Comparison of ENCODE assay signal across 1 cellular context in the genomic region with DNA sequence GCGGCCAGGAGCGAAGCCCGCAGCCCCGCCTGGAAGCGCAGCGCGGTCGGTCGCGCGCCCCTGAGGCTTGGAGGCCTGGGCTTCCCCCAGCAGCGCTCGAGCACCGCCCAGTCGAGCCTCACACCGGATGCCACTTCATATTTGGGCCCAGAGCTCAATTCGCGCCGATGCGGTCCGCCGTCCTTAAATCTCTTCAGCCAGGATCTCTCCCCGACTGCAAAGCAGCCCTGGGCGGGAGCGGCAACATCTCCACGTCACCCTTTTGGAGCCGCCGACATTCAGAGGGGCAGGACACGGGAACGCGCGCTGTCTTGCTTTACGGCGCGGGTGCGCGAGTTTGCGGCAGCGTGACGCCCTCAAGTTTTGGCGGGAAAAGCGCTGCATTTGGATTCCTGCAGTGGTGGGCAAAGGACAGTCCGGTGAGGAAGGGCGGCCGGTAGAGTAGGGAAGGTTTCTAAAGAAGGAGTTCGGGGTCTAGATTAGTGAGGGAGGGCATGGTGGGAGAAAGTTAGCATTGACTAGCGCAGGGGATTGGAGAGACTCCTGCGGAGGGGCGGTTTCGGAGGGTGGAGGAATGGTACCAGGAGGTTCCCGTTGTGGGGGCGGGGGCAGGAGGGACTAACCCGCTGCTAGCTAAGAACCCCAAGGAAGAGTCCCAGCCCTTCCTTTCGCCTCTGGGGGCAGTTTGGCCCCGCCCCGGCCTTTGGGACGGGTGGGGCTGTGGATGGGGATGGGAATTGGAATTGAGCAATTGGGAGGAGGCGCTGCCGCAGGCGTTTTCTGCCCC.
A peak's percentile ranks its signal among the peaks of the same experiment; 100 is the strongest.
TF ChIP-seq lines count a peak whose summit lies in the region.

No MANE protein-coding gene starts in this region.

TF ChIP-seq in HepG2, 621 proteins besides CTCF, POLR2A, EP300 and RAD21 (continued from another document and continues in another):
- TF ChIP-seq, protein P1, sequence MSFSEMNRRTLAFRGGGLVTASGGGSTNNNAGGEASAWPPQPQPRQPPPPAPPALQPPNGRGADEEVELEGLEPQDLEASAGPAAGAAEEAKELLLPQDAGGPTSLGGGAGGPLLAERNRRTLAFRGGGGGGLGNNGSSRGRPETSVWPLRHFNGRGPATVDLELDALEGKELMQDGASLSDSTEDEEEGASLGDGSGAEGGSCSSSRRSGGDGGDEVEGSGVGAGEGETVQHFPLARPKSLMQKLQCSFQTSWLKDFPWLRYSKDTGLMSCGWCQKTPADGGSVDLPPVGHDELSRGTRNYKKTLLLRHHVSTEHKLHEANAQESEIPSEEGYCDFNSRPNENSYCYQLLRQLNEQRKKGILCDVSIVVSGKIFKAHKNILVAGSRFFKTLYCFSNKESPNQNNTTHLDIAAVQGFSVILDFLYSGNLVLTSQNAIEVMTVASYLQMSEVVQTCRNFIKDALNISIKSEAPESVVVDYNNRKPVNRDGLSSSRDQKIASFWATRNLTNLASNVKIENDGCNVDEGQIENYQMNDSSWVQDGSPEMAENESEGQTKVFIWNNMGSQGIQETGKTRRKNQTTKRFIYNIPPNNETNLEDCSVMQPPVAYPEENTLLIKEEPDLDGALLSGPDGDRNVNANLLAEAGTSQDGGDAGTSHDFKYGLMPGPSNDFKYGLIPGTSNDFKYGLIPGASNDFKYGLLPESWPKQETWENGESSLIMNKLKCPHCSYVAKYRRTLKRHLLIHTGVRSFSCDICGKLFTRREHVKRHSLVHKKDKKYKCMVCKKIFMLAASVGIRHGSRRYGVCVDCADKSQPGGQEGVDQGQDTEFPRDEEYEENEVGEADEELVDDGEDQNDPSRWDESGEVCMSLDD (CRISPR knock-in tag; IDR thresholded peaks at IDR 0.05; ENCODE audit: borderline replicate concordance), result peak; percentile 72; the same call in 1 of the 2 replicates
- TF ChIP-seq MTA3 (CRISPR knock-in tag; IDR thresholded peaks at IDR 0.05), result no peak
- TF ChIP-seq ZNF747 (CRISPR knock-in tag; IDR thresholded peaks at IDR 0.05; ENCODE audit: borderline replicate concordance), result no peak; the same call in 1 of the 2 replicates
- no peak for TF ChIP-seq FOXO1 (CRISPR knock-in tag; IDR thresholded peaks at IDR 0.05)
- no peak for TF ChIP-seq RELA (CRISPR knock-in tag; IDR thresholded peaks at IDR 0.05)
- no peak; the same call in 1 of the 2 replicates for TF ChIP-seq ZNF224 (CRISPR knock-in tag; IDR thresholded peaks at IDR 0.05)
- TF ChIP-seq ZBED4 (CRISPR knock-in tag; IDR thresholded peaks at IDR 0.05; ENCODE audit: borderline replicate concordance), result no peak; the same call in 1 of the 2 replicates
- TF ChIP-seq ZNF512 (CRISPR knock-in tag; IDR thresholded peaks at IDR 0.05), result no peak
- no peak for TF ChIP-seq ZNF7 (CRISPR knock-in tag; IDR thresholded peaks at IDR 0.05)
- TF ChIP-seq GZF1 (CRISPR knock-in tag; IDR thresholded peaks at IDR 0.05), result peak; percentile 88; the same call in 1 of the 2 replicates
- TF ChIP-seq, protein P2, sequence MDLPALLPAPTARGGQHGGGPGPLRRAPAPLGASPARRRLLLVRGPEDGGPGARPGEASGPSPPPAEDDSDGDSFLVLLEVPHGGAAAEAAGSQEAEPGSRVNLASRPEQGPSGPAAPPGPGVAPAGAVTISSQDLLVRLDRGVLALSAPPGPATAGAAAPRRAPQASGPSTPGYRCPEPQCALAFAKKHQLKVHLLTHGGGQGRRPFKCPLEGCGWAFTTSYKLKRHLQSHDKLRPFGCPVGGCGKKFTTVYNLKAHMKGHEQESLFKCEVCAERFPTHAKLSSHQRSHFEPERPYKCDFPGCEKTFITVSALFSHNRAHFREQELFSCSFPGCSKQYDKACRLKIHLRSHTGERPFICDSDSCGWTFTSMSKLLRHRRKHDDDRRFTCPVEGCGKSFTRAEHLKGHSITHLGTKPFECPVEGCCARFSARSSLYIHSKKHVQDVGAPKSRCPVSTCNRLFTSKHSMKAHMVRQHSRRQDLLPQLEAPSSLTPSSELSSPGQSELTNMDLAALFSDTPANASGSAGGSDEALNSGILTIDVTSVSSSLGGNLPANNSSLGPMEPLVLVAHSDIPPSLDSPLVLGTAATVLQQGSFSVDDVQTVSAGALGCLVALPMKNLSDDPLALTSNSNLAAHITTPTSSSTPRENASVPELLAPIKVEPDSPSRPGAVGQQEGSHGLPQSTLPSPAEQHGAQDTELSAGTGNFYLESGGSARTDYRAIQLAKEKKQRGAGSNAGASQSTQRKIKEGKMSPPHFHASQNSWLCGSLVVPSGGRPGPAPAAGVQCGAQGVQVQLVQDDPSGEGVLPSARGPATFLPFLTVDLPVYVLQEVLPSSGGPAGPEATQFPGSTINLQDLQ (CRISPR knock-in tag; IDR thresholded peaks at IDR 0.05), result 0 out of 2 replicates have a peak, but pooled peaks have one; percentile 13
- TF ChIP-seq DDIT3 (CRISPR knock-in tag; IDR thresholded peaks at IDR 0.05), result no peak
- TF ChIP-seq SMAD9 (CRISPR knock-in tag; IDR thresholded peaks at IDR 0.05), result no peak; the same call in 1 of the 2 replicates
- 0 out of 2 replicates have a peak, but pooled peaks have one; percentile 84 for TF ChIP-seq ZNF256 (CRISPR knock-in tag; conservative IDR thresholded peaks at IDR 0.05)
- TF ChIP-seq PCBP2 (optimal IDR thresholded peaks at IDR 0.05; ENCODE audit: low read depth, low read length, poor library complexity, severe bottlenecking), result no peak
- 0 out of 2 replicates have a peak, but pooled peaks have one; percentile 30 for TF ChIP-seq MAF1 (CRISPR knock-in tag; IDR thresholded peaks at IDR 0.05; ENCODE audit: borderline replicate concordance)
- TF ChIP-seq HDAC2 (CRISPR knock-in tag; IDR thresholded peaks at IDR 0.05), result peak; percentile 74
- TF ChIP-seq, protein P3, sequence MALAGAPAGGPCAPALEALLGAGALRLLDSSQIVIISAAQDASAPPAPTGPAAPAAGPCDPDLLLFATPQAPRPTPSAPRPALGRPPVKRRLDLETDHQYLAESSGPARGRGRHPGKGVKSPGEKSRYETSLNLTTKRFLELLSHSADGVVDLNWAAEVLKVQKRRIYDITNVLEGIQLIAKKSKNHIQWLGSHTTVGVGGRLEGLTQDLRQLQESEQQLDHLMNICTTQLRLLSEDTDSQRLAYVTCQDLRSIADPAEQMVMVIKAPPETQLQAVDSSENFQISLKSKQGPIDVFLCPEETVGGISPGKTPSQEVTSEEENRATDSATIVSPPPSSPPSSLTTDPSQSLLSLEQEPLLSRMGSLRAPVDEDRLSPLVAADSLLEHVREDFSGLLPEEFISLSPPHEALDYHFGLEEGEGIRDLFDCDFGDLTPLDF (CRISPR knock-in tag; IDR thresholded peaks at IDR 0.05), result peak; percentile 99
- TF ChIP-seq ZNF557 (CRISPR knock-in tag; IDR thresholded peaks at IDR 0.05), result peak; percentile 60
- no peak for TF ChIP-seq ETS1 (CRISPR knock-in tag; IDR thresholded peaks at IDR 0.05)
- TF ChIP-seq RBFOX2 (IDR thresholded peaks at IDR 0.05; ENCODE audit: low read depth, low read length), result peak; percentile 95
- TF ChIP-seq ZSCAN5A (CRISPR knock-in tag; IDR thresholded peaks at IDR 0.05; ENCODE audit: borderline replicate concordance), result peak; percentile 82; the same call in 1 of the 2 replicates
- peak; percentile 86 for TF ChIP-seq ISL2 (CRISPR knock-in tag; IDR thresholded peaks at IDR 0.05)
- peak; percentile 94; the same call in 1 of the 2 replicates for TF ChIP-seq CREB3 (CRISPR knock-in tag; IDR thresholded peaks at IDR 0.05)
- TF ChIP-seq, protein P4, sequence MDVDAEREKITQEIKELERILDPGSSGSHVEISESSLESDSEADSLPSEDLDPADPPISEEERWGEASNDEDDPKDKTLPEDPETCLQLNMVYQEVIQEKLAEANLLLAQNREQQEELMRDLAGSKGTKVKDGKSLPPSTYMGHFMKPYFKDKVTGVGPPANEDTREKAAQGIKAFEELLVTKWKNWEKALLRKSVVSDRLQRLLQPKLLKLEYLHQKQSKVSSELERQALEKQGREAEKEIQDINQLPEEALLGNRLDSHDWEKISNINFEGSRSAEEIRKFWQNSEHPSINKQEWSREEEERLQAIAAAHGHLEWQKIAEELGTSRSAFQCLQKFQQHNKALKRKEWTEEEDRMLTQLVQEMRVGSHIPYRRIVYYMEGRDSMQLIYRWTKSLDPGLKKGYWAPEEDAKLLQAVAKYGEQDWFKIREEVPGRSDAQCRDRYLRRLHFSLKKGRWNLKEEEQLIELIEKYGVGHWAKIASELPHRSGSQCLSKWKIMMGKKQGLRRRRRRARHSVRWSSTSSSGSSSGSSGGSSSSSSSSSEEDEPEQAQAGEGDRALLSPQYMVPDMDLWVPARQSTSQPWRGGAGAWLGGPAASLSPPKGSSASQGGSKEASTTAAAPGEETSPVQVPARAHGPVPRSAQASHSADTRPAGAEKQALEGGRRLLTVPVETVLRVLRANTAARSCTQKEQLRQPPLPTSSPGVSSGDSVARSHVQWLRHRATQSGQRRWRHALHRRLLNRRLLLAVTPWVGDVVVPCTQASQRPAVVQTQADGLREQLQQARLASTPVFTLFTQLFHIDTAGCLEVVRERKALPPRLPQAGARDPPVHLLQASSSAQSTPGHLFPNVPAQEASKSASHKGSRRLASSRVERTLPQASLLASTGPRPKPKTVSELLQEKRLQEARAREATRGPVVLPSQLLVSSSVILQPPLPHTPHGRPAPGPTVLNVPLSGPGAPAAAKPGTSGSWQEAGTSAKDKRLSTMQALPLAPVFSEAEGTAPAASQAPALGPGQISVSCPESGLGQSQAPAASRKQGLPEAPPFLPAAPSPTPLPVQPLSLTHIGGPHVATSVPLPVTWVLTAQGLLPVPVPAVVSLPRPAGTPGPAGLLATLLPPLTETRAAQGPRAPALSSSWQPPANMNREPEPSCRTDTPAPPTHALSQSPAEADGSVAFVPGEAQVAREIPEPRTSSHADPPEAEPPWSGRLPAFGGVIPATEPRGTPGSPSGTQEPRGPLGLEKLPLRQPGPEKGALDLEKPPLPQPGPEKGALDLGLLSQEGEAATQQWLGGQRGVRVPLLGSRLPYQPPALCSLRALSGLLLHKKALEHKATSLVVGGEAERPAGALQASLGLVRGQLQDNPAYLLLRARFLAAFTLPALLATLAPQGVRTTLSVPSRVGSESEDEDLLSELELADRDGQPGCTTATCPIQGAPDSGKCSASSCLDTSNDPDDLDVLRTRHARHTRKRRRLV (CRISPR knock-in tag; IDR thresholded peaks at IDR 0.05), result peak; percentile 95
